In genomic region chr17:74775409-74776043, GRCh38 we compare ENCODE assay signal across 8 cellular contexts. TPM values are rescaled to one million over a fixed set of nuclear protein-coding genes. Genes with fewer than 3 reads are reported as not detected.
DNase-seq lines count a peak whose midpoint lies in the region; ATAC-seq, FAIRE-seq and TF ChIP-seq lines count a peak whose summit lies in the region.

No MANE protein-coding gene starts in this region.

- peak overlapping the region; percentile 9 for H3K56ac ChIP-seq in H1 (replicated peaks; ENCODE audit: insufficient read length, low read depth, low read length)

- no peak for FAIRE-seq in H1 (lab: Jason Lieb, UNC)

- POLR2A ChIA-PET in H1 (lab: Charles Lee; ENCODE audit: partially characterized antibody) = interaction anchor here (1.0 to 5.6 kb wide), 9 partner anchors 13 to 90 kb away, joined by 3 to 54 read pairs (median 4); partner anchors contain the start of genes NHERF1 and RAB37

- no peak overlapping the region for H2BK12ac ChIP-seq in H1 (ENCODE audit: low read depth, low read length)

- H4K91ac ChIP-seq in H1 (replicated peaks; ENCODE audit: insufficient read length, low read length) = peak overlapping the region; percentile 75

- DNase-seq in CD4-positive, CD25-positive, alpha-beta regulatory T cell = no peak
- DNase-seq in NB4 (ENCODE audit: low read depth) (no peak), H1 (ENCODE audit: low read depth in 1 of 2, low spot score in 2 of 2) (no peak), neural progenitor cell (ENCODE audit: low spot score) (no peak), HuH-7 (ENCODE audit: low spot score) (no peak), LoVo (ENCODE audit: low spot score) (no peak)

- no peaks in the 10 kb centered on the region for H3K9me3 ChIP-seq in CD4-positive, CD25-positive, alpha-beta regulatory T cell (ENCODE audit: control insufficient read depth in 2 of 2, low read length in 2 of 2)
- H3K9me3 ChIP-seq in H1 (ENCODE audit: insufficient read depth in 2 of 2, low read depth in 1 of 2, low read length in 1 of 2) (no peaks in the 10 kb centered on the region), neural progenitor cell (ENCODE audit: low read depth) (no peaks in the 10 kb centered on the region)

- peak overlapping the region; percentile 87 for H3K18ac ChIP-seq in H1 (ENCODE audit: extremely low read depth, low read length)

- peak overlapping the region; percentile 98 to 99 (median 99) for H3K4me3 Mint-ChIP-seq in CD4-positive, CD25-positive, alpha-beta regulatory T cell
- H3K4me3 Mint-ChIP-seq in neural progenitor cell = peak overlapping the region; percentile 96

- peak overlapping the region; percentile 57 for H3K4ac ChIP-seq in H1 (replicated peaks; ENCODE audit: insufficient read length, low read depth, low read length)

- H2BK5ac ChIP-seq in H1 (ENCODE audit: low read depth, low read length) = peak overlapping the region; percentile 90

- peak overlapping the region; percentile 94 for H3K4me3 ChIP-seq in CD4-positive, CD25-positive, alpha-beta regulatory T cell (ENCODE audit: low read depth, low read length)
- H3K4me3 ChIP-seq in NB4 (ENCODE audit: low read depth, low read length) (peak overlapping the region; percentile 98), H1 (ENCODE audit: extremely low read depth in 1 of 4, insufficient read depth in 2 of 4, low read depth in 3 of 4, low read length in 4 of 4) (peak overlapping the region; percentile 73 to 89 (median 80)), neural progenitor cell (peak overlapping the region; percentile 66)

- 42% methylated on average over 12 of the region's 12 CpGs; no CpG with 5 or more reads in 1 of the 2 experiments for WGBS in H1 (ENCODE audit: extremely low coverage in 1 of 2, insufficient coverage in 1 of 2, insufficient read length in 1 of 2, insufficient replicate concordance in 2 of 2, low coverage in 1 of 2, low lambda C conversion rate in 2 of 2, missing lambda C conversion rate in 1 of 2), 2 experiments

- CTCF ChIA-PET in H1 (lab: Charles Lee; ENCODE audit: partially characterized antibody) = interaction anchor here (0.6 to 99.6 kb wide), 7 partner anchors 15 to 142 kb away, joined by 3 to 2981 read pairs (median 21); partner anchors contain the start of genes FDXR, GRIN2C, NHERF1 and RAB37

- H3K79me2 ChIP-seq in H1 (ENCODE audit: control insufficient read depth in 1 of 2, insufficient read depth in 2 of 2, low read length in 2 of 2) (peaks cover 0 to 24% of the 10 kb centered on the region in 2 experiments; a peak in 2 of 4 replicates), neural progenitor cell (ENCODE audit: low read depth) (peaks cover 34% of the 10 kb centered on the region)

- no peaks in the 10 kb centered on the region for H3K27me3 ChIP-seq in CD4-positive, CD25-positive, alpha-beta regulatory T cell (ENCODE audit: control insufficient read depth, insufficient read depth, low read length)
- H3K27me3 ChIP-seq in H1 (replicated peaks in 1 of 4; ENCODE audit: control insufficient read depth in 3 of 4, extremely low read depth in 1 of 4, insufficient read depth in 3 of 4, low read length in 3 of 4) = no peaks in the 10 kb centered on the region
- H3K27me3 ChIP-seq in neural progenitor cell = no peaks in the 10 kb centered on the region

- peak overlapping the region; percentile 71 for H3K27ac ChIP-seq in CD4-positive, CD25-positive, alpha-beta regulatory T cell (ENCODE audit: insufficient read depth, low read length, poor library complexity, severe bottlenecking)
- H3K27ac ChIP-seq in H1 (ENCODE audit: low read depth, low read length) (peak overlapping the region; percentile 39; the same call in 1 of the 2 replicates), neural progenitor cell (peak overlapping the region; percentile 40)

- peaks cover 9% of the 10 kb centered on the region for H3K23me2 ChIP-seq in H1 (ENCODE audit: low read depth, low read length)

- no peak for TF ChIP-seq POLR2A in NB4 (IDR thresholded peaks at IDR 0.05; ENCODE audit: extremely low read depth, insufficient read length)
- peak in 1 of 2 experiments; percentile 6; a peak in 1 of 3 replicates for TF ChIP-seq POLR2A in H1 (IDR thresholded peaks at IDR 0.05; ENCODE audit: control extremely low read depth in 1 of 2, low read depth in 2 of 2, low read length in 2 of 2)

- H2BK120ac ChIP-seq in H1 (replicated peaks; ENCODE audit: low read depth, low read length) = peak overlapping the region; percentile 6

- H3K4me1 ChIP-seq in CD4-positive, CD25-positive, alpha-beta regulatory T cell (ENCODE audit: control insufficient read depth, insufficient read depth, low read length, poor library complexity, severe bottlenecking) = peaks cover 42% of the 10 kb centered on the region
- peaks cover 0 to 6% (median 3%) of the 10 kb centered on the region in 4 experiments; a peak in 3 of 7 replicates for H3K4me1 ChIP-seq in H1 (replicated peaks in 1 of 4; ENCODE audit: control insufficient read depth in 3 of 4, insufficient read depth in 4 of 4, low read length in 3 of 4)
- peaks cover 11% of the 10 kb centered on the region for H3K4me1 ChIP-seq in neural progenitor cell

- peaks cover 0 to 2% (median 0%) of the 10 kb centered on the region in 7 donors for H3K9me3 Mint-ChIP-seq in CD4-positive, CD25-positive, alpha-beta regulatory T cell
- H3K9me3 Mint-ChIP-seq in neural progenitor cell = no peaks in the 10 kb centered on the region

- no peak overlapping the region for H2AFZ ChIP-seq in H1 (ENCODE audit: low read length)
- peak overlapping the region; percentile 71 for H2AFZ ChIP-seq in neural progenitor cell (replicated peaks)

- H2BK20ac ChIP-seq in H1 (ENCODE audit: low read length) = no peak overlapping the region

- H3K36me3 ChIP-seq in CD4-positive, CD25-positive, alpha-beta regulatory T cell (ENCODE audit: control insufficient read depth, insufficient read depth, low read length) = peaks cover 23% of the 10 kb centered on the region
- H3K36me3 ChIP-seq in H1 (ENCODE audit: control insufficient read depth in 2 of 4, insufficient read depth in 4 of 4, low read length in 3 of 4) (peaks cover 0 to 35% (median 19%) of the 10 kb centered on the region in 4 experiments; a peak in 6 of 8 replicates), neural progenitor cell (no peaks in the 10 kb centered on the region)

- no peaks in the 10 kb centered on the region for H3K27me3 Mint-ChIP-seq in CD4-positive, CD25-positive, alpha-beta regulatory T cell
- H3K27me3 Mint-ChIP-seq in neural progenitor cell (ENCODE audit: insufficient read depth, low read depth) = peaks cover 14% of the 10 kb centered on the region

- H2AK5ac ChIP-seq in H1 (ENCODE audit: low read depth, low read length) = no peak overlapping the region

- H4K8ac ChIP-seq in H1 (ENCODE audit: extremely low read depth, insufficient read depth, low read length) = no peak overlapping the region; the same call in 1 of the 2 replicates

- TF ChIP-seq CTCF in NB4 (IDR thresholded peaks at IDR 0.05; ENCODE audit: low read depth, low read length) (no peak), H1 (IDR thresholded peaks at IDR 0.05; ENCODE audit: control extremely low read depth in 1 of 3, insufficient read depth in 1 of 3, low read depth in 1 of 3, low read length in 3 of 3) (no peak), neural progenitor cell (IDR thresholded peaks at IDR 0.05) (no peak)

- H4K5ac ChIP-seq in H1 (ENCODE audit: insufficient read length, low read depth, low read length) = no peak overlapping the region

- TF ChIP-seq RAD21 in H1 (IDR thresholded peaks at IDR 0.05 in 1 of 2, conservative IDR thresholded peaks at IDR 0.05 in 1 of 2; ENCODE audit: low read depth in 2 of 2, low read length in 2 of 2) = no peak

- peaks cover 8% of the 10 kb centered on the region; the same call in 1 of the 2 replicates for H3K79me1 ChIP-seq in H1 (ENCODE audit: low read depth, low read length)

- TF ChIP-seq EP300 in H1 (IDR thresholded peaks at IDR 0.05; ENCODE audit: borderline replicate concordance in 1 of 2, low read depth in 2 of 2, low read length in 2 of 2) = no peak

- peaks cover 14 to 70% (median 48%) of the 10 kb centered on the region in 4 donors for H3K4me1 Mint-ChIP-seq in CD4-positive, CD25-positive, alpha-beta regulatory T cell
- H3K4me1 Mint-ChIP-seq in neural progenitor cell = peaks cover 21% of the 10 kb centered on the region

- peak overlapping the region; percentile 94 to 97 (median 97) for H3K27ac Mint-ChIP-seq in CD4-positive, CD25-positive, alpha-beta regulatory T cell
- H3K27ac Mint-ChIP-seq in neural progenitor cell = peak overlapping the region; percentile 46

- H3F3A ChIP-seq in neural progenitor cell (ENCODE audit: low read depth) = peaks cover 9% of the 10 kb centered on the region

- peaks cover 26% of the 10 kb centered on the region for H3K36me3 Mint-ChIP-seq in CD4-positive, CD25-positive, alpha-beta regulatory T cell
- H3K36me3 Mint-ChIP-seq in neural progenitor cell = peaks cover 16% of the 10 kb centered on the region

- no peak for ATAC-seq in CD4-positive, CD25-positive, alpha-beta regulatory T cell (ENCODE audit: low read depth in 2 of 2)
- no peak for ATAC-seq in HG02970 (IDR thresholded peaks at IDR 0.05; ENCODE audit: low FRiP score, unreplicated experiment)
- no peak for ATAC-seq in GM18909 (IDR thresholded peaks at IDR 0.05; ENCODE audit: poor library complexity, unreplicated experiment)

- H3K4me2 ChIP-seq in H1 (ENCODE audit: insufficient read depth in 1 of 2, low read depth in 2 of 2, low read length in 2 of 2) = peak overlapping the region; percentile 78 to 83
- peak overlapping the region; percentile 78 for H3K4me2 ChIP-seq in neural progenitor cell

- peak overlapping the region; percentile 38 to 72 (median 60) for H3K9ac ChIP-seq in H1 (replicated peaks in 1 of 4; ENCODE audit: extremely low read depth in 1 of 4, low read depth in 3 of 4, low read length in 3 of 4)
- peak overlapping the region; percentile 76 for H3K9ac ChIP-seq in neural progenitor cell

- peaks cover 4 to 10% of the 10 kb centered on the region in 2 experiments for H4K20me1 ChIP-seq in H1 (replicated peaks in 1 of 2; ENCODE audit: control insufficient read depth in 1 of 2, insufficient read depth in 2 of 2, low read length in 2 of 2)
- peaks cover 6% of the 10 kb centered on the region for H4K20me1 ChIP-seq in neural progenitor cell (ENCODE audit: low read depth)

- H3K14ac ChIP-seq in H1 (ENCODE audit: insufficient read length) = no peak overlapping the region

- H3K23ac ChIP-seq in H1 (ENCODE audit: insufficient read length) = no peak overlapping the region

- 0 out of 2 replicates have a peak overlapping the region, but pooled peaks have one; percentile 72 for H2BK15ac ChIP-seq in H1 (ENCODE audit: low read length)

RNA-seq across cellular contexts. Expression of gene NAT9, which starts 0.6 kb away (rescaled TPM):
- total RNA-seq in CD4-positive, CD25-positive, alpha-beta regulatory T cell = 35.4 TPM
- polyA plus RNA-seq in CD4-positive, CD25-positive, alpha-beta regulatory T cell = 10 to 100 TPM; 16.2 to 22.0 (median 17.7) TPM
- 40.6 and 42.7 TPM in 2 replicates for total RNA-seq in H1 (2021; fragmentation: NEBNext Ultra II Directional; extraction: Animal tissue kit (Norgen Biotek cat#: 25700))
- 32.3 and 42.4 TPM in 2 replicates for polyA plus RNA-seq in H1 (2011; rRNA removed)
- 67.6 TPM for polyA plus RNA-seq in H1 (2011; cell fraction: cytosol; rRNA removed)
- polyA plus RNA-seq in H1 (2011; cell fraction: nucleus; rRNA removed) = 198 TPM
- polyA plus RNA-seq in H1 (2012, experiment 1 of 2) = 49.1 to 72.7 TPM (median 58.9 TPM) in 4 replicates
- polyA plus RNA-seq in H1 (2012, experiment 2 of 2) = 32.4 TPM
- 28.5 TPM for polyA plus RNA-seq in H1 (2013, experiment 1 of 2)
- 24.6 TPM for polyA plus RNA-seq in H1 (2013, experiment 2 of 2)
- 39.6 and 41.7 TPM in 2 replicates for polyA minus RNA-seq in H1 (2011; rRNA and poly(A)+ RNA removed)
- 18.8 TPM for polyA minus RNA-seq in H1 (2011; cell fraction: cytosol; rRNA and poly(A)+ RNA removed)
- 50.9 TPM for polyA minus RNA-seq in H1 (2011; cell fraction: nucleus; rRNA and poly(A)+ RNA removed)
- 68.9 and 75.3 TPM in 2 replicates for total RNA-seq in neural progenitor cell (ENCODE audit: low replicate concordance)

RNA-seq across cellular contexts. Expression of gene NHERF1, which starts 27.1 kb away (rescaled TPM):
- total RNA-seq in CD4-positive, CD25-positive, alpha-beta regulatory T cell = 177 TPM
- polyA plus RNA-seq in CD4-positive, CD25-positive, alpha-beta regulatory T cell = 100 to 1,000 TPM; 373 to 453 (median 405) TPM
- total RNA-seq in H1 (2021; fragmentation: NEBNext Ultra II Directional; extraction: Animal tissue kit (Norgen Biotek cat#: 25700)) = 91.3 and 92.9 TPM in 2 replicates
- polyA plus RNA-seq in H1 (2011; rRNA removed) = 99.2 and 140 TPM in 2 replicates
- 107 TPM for polyA plus RNA-seq in H1 (2011; cell fraction: cytosol; rRNA removed)
- polyA plus RNA-seq in H1 (2011; cell fraction: nucleus; rRNA removed) = 85.0 TPM
- 74.7 to 102 TPM (median 92.8 TPM) in 4 replicates for polyA plus RNA-seq in H1 (2012, experiment 1 of 2)
- polyA plus RNA-seq in H1 (2012, experiment 2 of 2) = 128 TPM
- polyA plus RNA-seq in H1 (2013, experiment 1 of 2) = 121 TPM
- polyA plus RNA-seq in H1 (2013, experiment 2 of 2) = 130 TPM
- polyA minus RNA-seq in H1 (2011; rRNA and poly(A)+ RNA removed) = 57.8 and 78.7 TPM in 2 replicates
- polyA minus RNA-seq in H1 (2011; cell fraction: cytosol; rRNA and poly(A)+ RNA removed) = 43.7 TPM
- 26.3 TPM for polyA minus RNA-seq in H1 (2011; cell fraction: nucleus; rRNA and poly(A)+ RNA removed)
- total RNA-seq in neural progenitor cell (ENCODE audit: low replicate concordance) = 27.1 and 63.8 TPM in 2 replicates

RNA-seq across cellular contexts. Expression of gene RAB37, which starts 38.5 kb away (rescaled TPM):
- 85.5 TPM for total RNA-seq in CD4-positive, CD25-positive, alpha-beta regulatory T cell
- polyA plus RNA-seq in CD4-positive, CD25-positive, alpha-beta regulatory T cell = 100 to 1,000 TPM in 2 of 4 donors, 10 to 100 TPM in 2; 75.6 to 159 (median 104) TPM
- 5.2 and 5.5 TPM in 2 replicates for total RNA-seq in H1 (2021; fragmentation: NEBNext Ultra II Directional; extraction: Animal tissue kit (Norgen Biotek cat#: 25700))
- polyA plus RNA-seq in H1 (2011; rRNA removed) = 6.1 and 6.6 TPM in 2 replicates
- polyA plus RNA-seq in H1 (2011; cell fraction: cytosol; rRNA removed) = 9.7 TPM
- polyA plus RNA-seq in H1 (2011; cell fraction: nucleus; rRNA removed) = 13.3 TPM
- polyA plus RNA-seq in H1 (2012, experiment 1 of 2) = 5.0 to 7.8 TPM (median 6.5 TPM) in 4 replicates
- polyA plus RNA-seq in H1 (2012, experiment 2 of 2) = 4.2 TPM
- 6.1 TPM for polyA plus RNA-seq in H1 (2013, experiment 1 of 2)
- 5.8 TPM for polyA plus RNA-seq in H1 (2013, experiment 2 of 2)
- polyA minus RNA-seq in H1 (2011; rRNA and poly(A)+ RNA removed) = 4.4 and 12.4 TPM in 2 replicates
- polyA minus RNA-seq in H1 (2011; cell fraction: cytosol; rRNA and poly(A)+ RNA removed) = 7.9 TPM
- 2.7 TPM for polyA minus RNA-seq in H1 (2011; cell fraction: nucleus; rRNA and poly(A)+ RNA removed)
- 1.5 and 4.3 TPM in 2 replicates for total RNA-seq in neural progenitor cell (ENCODE audit: low replicate concordance)

Comparison
In these comparisons a context has a peak if more than half of its experiments do, and no peak if none do; other contexts are left out.
1. RNA of gene RAB37, which starts 38.5 kb away (total RNA-seq): 85.5 TPM in CD4-positive, CD25-positive, alpha-beta regulatory T cell (single experiment); 5.2 to 5.5 TPM in H1 and 1.5 to 4.3 TPM in neural progenitor cell; every median in the first group is over 10 times any median in the second.
2. Peak in every context shown above with its lines, with median percentiles within 50 percentile points of each other: H3K27ac ChIP-seq and H3K4me3 ChIP-seq.